Comparison of ENCODE assay signal across 1 cellular context in the genomic region with DNA sequence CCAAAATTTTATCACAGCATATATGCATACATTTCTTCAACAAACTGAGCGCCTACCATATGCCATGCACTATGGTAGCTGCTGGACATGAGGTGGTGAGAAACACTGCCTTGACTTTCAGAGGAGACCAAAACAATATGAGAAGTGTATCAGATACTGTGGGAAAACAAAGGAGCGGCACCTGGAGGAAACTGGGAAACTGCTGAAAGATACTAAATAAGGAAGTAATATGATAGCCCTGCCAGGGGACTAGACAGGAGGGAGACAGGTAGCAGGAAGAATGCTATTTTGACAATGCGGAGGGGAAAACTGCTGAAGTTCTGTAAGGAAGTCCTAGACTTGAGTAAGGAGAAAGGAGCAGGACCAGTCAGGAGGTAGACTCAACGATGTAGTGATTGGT.
TF ChIP-seq lines count a peak whose summit lies in the region.

No MANE protein-coding gene starts in this region.

TF ChIP-seq in IMR-90, 13 proteins besides CTCF, POLR2A, EP300 and RAD21:
- TF ChIP-seq CHD1 (IDR thresholded peaks at IDR 0.05; ENCODE audit: low read depth, low read length) (no peak), MXI1 (IDR thresholded peaks at IDR 0.05; ENCODE audit: borderline replicate concordance, low read depth, low read length) (no peak), NFE2L2 (IDR thresholded peaks at IDR 0.05; ENCODE audit: low read depth, low read length) (no peak), MAZ (IDR thresholded peaks at IDR 0.05; ENCODE audit: borderline replicate concordance, low read depth, low read length) (no peak), BHLHE40 (IDR thresholded peaks at IDR 0.05; ENCODE audit: low read depth, low read length) (no peak), RCOR1 (IDR thresholded peaks at IDR 0.05; ENCODE audit: insufficient replicate concordance, low read length) (no peak), RFX5 (IDR thresholded peaks at IDR 0.05; ENCODE audit: low read depth, low read length) (no peak), SMC3 (IDR thresholded peaks at IDR 0.05; ENCODE audit: low read depth, low read length) (no peak), CEBPB (IDR thresholded peaks at IDR 0.05; ENCODE audit: low read depth, low read length) (no peak)
- TF ChIP-seq, protein P1, sequence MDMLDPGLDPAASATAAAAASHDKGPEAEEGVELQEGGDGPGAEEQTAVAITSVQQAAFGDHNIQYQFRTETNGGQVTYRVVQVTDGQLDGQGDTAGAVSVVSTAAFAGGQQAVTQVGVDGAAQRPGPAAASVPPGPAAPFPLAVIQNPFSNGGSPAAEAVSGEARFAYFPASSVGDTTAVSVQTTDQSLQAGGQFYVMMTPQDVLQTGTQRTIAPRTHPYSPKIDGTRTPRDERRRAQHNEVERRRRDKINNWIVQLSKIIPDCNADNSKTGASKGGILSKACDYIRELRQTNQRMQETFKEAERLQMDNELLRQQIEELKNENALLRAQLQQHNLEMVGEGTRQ (IDR thresholded peaks at IDR 0.05; ENCODE audit: low read depth, low read length), result no peak
